Comparison of ENCODE assay signal across 9 cellular contexts in genomic region chr12:93183940-93184663, GRCh38.
DNase-seq lines count a peak whose midpoint lies in the region; ATAC-seq and TF ChIP-seq lines count a peak whose summit lies in the region.
"Had no signal": no experiment of that assay in that cellular context is flagged by ENCODE, and none has a peak within 500 bp of the region (broad histone marks: within the 10 kb centered on the region; RNA-seq: fewer than 3 reads in every experiment).

No MANE protein-coding gene starts in this region.

- 18% methylated on average over 5 of the region's 5 CpGs for WGBS in esophagus muscularis mucosa

- no peaks in the 10 kb centered on the region for H3K27me3 ChIP-seq in esophagus muscularis mucosa

- no peak for TF ChIP-seq EP300 in esophagus muscularis mucosa (IDR thresholded peaks at IDR 0.05)

- in situ Hi-C loops in G401 (cut with HindIII; ENCODE audit: low sequenced_read_pairs) = no loop called here

- no peaks in the 10 kb centered on the region for H3K36me3 ChIP-seq in esophagus muscularis mucosa

- intact Hi-C loops in esophagus muscularis mucosa (cut with DNase I) = loop anchor here (5.0 kb wide), 1 partner anchor 57 kb away; no protein-coding TSS in a partner anchor
- intact Hi-C loops in posterior vena cava (cut with DNase I) = loop anchor here in 1 of 2 donors (10.0 kb wide), 1 partner anchor 179 kb away; no protein-coding TSS in a partner anchor

- TF ChIP-seq POLR2A in esophagus muscularis mucosa (IDR thresholded peaks at IDR 0.05; ENCODE audit: low read depth) = no peak

- peak; percentile 93 for ATAC-seq in GM18502 (IDR thresholded peaks at IDR 0.05; ENCODE audit: poor library complexity, unreplicated experiment)
- peak; percentile 80 for ATAC-seq in GM21825 (IDR thresholded peaks at IDR 0.05; ENCODE audit: unreplicated experiment)

- DNase-seq in NOMO-1 (lab: John Stamatoyannopoulos, UW; ENCODE audit: unreplicated experiment in 2 of 2) = peak; percentile 83 to 97
- peak; percentile 93 for DNase-seq in esophagus muscularis mucosa (ENCODE audit: extremely low spot score)
- DNase-seq in posterior vena cava (ENCODE audit: low spot score) = peak; percentile 82
- DNase-seq in NCI-H524 (lab: John Stamatoyannopoulos, UW) = no peak
- no peak for DNase-seq in iPS-NIHi11 (ENCODE audit: low spot score)
- DNase-seq in G401 (ENCODE audit: low spot score) = no peak

- H3K4me1 ChIP-seq in esophagus muscularis mucosa = peaks cover 29 to 65% (median 55%) of the 10 kb centered on the region in 4 donors

- TF ChIP-seq CTCF in esophagus muscularis mucosa (IDR thresholded peaks at IDR 0.05) = no peak

- H3K9me3 ChIP-seq in esophagus muscularis mucosa = no peaks in the 10 kb centered on the region

- no peak overlapping the region for H3K4me3 ChIP-seq in esophagus muscularis mucosa

- H3K27ac ChIP-seq in esophagus muscularis mucosa (replicated peaks in 1 of 4) = peak overlapping the region; percentile 84 to 89 (median 86)
- H3K27ac ChIP-seq: KMS-11 had no signal

Comparison
In these comparisons a context has a peak if more than half of its experiments do, and no peak if none do; other contexts are left out.
1. DNase-seq: peak in NOMO-1 (2 of 2), esophagus muscularis mucosa (single experiment) and posterior vena cava (single experiment); none in NCI-H524 (0 of 2), iPS-NIHi11 (single experiment) and G401 (single experiment).